9 cellular contexts compared by ENCODE assay signal in genomic region chr15:74383695-74384565, GRCh38. TPM values are rescaled to one million over a fixed set of nuclear protein-coding genes. Genes with fewer than 3 reads are reported as not detected.
A peak's percentile ranks its signal among the peaks of the same experiment; 100 is the strongest.
DNase-seq lines count a peak whose midpoint lies in the region; ATAC-seq and TF ChIP-seq lines count a peak whose summit lies in the region.
"Had no signal": no experiment of that assay in that cellular context is flagged by ENCODE, and none has a peak within 500 bp of the region (broad histone marks: within the 10 kb centered on the region; RNA-seq: fewer than 3 reads in every experiment).

No MANE protein-coding gene starts in this region.

- peak; percentile 57 to 60 for ATAC-seq in activated CD4-positive, CD25-positive, alpha-beta regulatory T cell treated with anti-CD3 and anti-CD28 coated beads, Interleukin-2, amount 50 U/mL, for 24 hours
- peak; percentile 48 for ATAC-seq in HG03378 (IDR thresholded peaks at IDR 0.05; ENCODE audit: unreplicated experiment)
- peak; percentile 62 to 63 for ATAC-seq in naive thymus-derived CD8-positive, alpha-beta T cell

- POLR2A ChIA-PET in naive thymus-derived CD8-positive, alpha-beta T cell (lab: Charles Lee) = interaction anchor here (0.6 to 6.2 kb wide), 8 partner anchors 12 to 108 kb away, joined by 5 to 46 read pairs (median 8); partner anchors contain the start of genes SEMA7A and UBL7

- peaks cover 23 to 42% (median 33%) of the 10 kb centered on the region in 4 donors for H3K4me1 Mint-ChIP-seq in naive thymus-derived CD8-positive, alpha-beta T cell

- peak overlapping the region in 9 of 10 donors; percentile 7 to 81 (median 65) for H3K4me3 Mint-ChIP-seq in naive thymus-derived CD8-positive, alpha-beta T cell

- 72% methylated on average over 8 of the region's 8 CpGs for WGBS in suprapubic skin

- no peaks in the 10 kb centered on the region for H3K9me3 ChIP-seq in suprapubic skin

- no peak overlapping the region for H3K4me3 ChIP-seq in suprapubic skin

- peak overlapping the region; percentile 74 to 95 (median 86) for H3K27ac Mint-ChIP-seq in naive thymus-derived CD8-positive, alpha-beta T cell

- TF ChIP-seq CTCF in suprapubic skin (IDR thresholded peaks at IDR 0.05) = no peak

- H3K27me3 ChIP-seq in suprapubic skin = no peaks in the 10 kb centered on the region

- H3K9me3 Mint-ChIP-seq in naive thymus-derived CD8-positive, alpha-beta T cell = no peaks in the 10 kb centered on the region

- TF ChIP-seq EP300 in suprapubic skin (IDR thresholded peaks at IDR 0.05) = no peak

- no peak for DNase-seq in activated CD4-positive, CD25-positive, alpha-beta regulatory T cell treated with anti-CD3 and anti-CD28 coated beads, Interleukin-2, amount 50 U/mL, for 72 hours
- peak; percentile 59 for DNase-seq in activated T-cell treated with anti-CD3 and anti-CD28 coated beads for 24 hours (ENCODE audit: low read depth)
- peak in 4 of 10 donors; percentile 16 to 68 (median 24) for DNase-seq in naive thymus-derived CD8-positive, alpha-beta T cell
- DNase-seq in T1000 (lab: John Stamatoyannopoulos, UW) = no peak
- DNase-seq in NCI-H128 (lab: John Stamatoyannopoulos, UW; ENCODE audit: unreplicated experiment) = no peak
- no peak for DNase-seq in suprapubic skin (ENCODE audit: low spot score in 2 of 2)

- no peaks in the 10 kb centered on the region for H3K27me3 Mint-ChIP-seq in naive thymus-derived CD8-positive, alpha-beta T cell

- H3K36me3 ChIP-seq in suprapubic skin = no peaks in the 10 kb centered on the region

- no peak for TF ChIP-seq POLR2A in suprapubic skin (IDR thresholded peaks at IDR 0.05)

- H3K27ac ChIP-seq in suprapubic skin = no peak overlapping the region

- H3K4me1 ChIP-seq in suprapubic skin = peaks cover 35% of the 10 kb centered on the region

- no peaks in the 10 kb centered on the region for H3K36me3 Mint-ChIP-seq in naive thymus-derived CD8-positive, alpha-beta T cell

RNA-seq across cellular contexts. Expression of gene CYP11A1, which starts 16.5 kb away (rescaled TPM):
- not detected for total RNA-seq in naive thymus-derived CD8-positive, alpha-beta T cell
- not detected for polyA plus RNA-seq in naive thymus-derived CD8-positive, alpha-beta T cell
- total RNA-seq in suprapubic skin = 1 to 10 TPM in 1 of 4 donors, under 1 TPM in 2, not detected in 1; 0.47 to 1.4 (median 0.53) TPM
- polyA plus RNA-seq: neural cell had no signal

RNA-seq across cellular contexts. Expression of gene SEMA7A, which starts 49.8 kb away (rescaled TPM):
- 1 to 10 TPM; 3.2 TPM for total RNA-seq in naive thymus-derived CD8-positive, alpha-beta T cell
- polyA plus RNA-seq in naive thymus-derived CD8-positive, alpha-beta T cell = 1 to 10 TPM in 1 of 3 donors, under 1 TPM in 2; 0.09 to 1.7 (median 0.20) TPM
- total RNA-seq in suprapubic skin = 10 to 100 TPM; 10.1 to 31.4 (median 18.0) TPM
